8 cellular contexts compared by ENCODE assay signal in the genomic region with DNA sequence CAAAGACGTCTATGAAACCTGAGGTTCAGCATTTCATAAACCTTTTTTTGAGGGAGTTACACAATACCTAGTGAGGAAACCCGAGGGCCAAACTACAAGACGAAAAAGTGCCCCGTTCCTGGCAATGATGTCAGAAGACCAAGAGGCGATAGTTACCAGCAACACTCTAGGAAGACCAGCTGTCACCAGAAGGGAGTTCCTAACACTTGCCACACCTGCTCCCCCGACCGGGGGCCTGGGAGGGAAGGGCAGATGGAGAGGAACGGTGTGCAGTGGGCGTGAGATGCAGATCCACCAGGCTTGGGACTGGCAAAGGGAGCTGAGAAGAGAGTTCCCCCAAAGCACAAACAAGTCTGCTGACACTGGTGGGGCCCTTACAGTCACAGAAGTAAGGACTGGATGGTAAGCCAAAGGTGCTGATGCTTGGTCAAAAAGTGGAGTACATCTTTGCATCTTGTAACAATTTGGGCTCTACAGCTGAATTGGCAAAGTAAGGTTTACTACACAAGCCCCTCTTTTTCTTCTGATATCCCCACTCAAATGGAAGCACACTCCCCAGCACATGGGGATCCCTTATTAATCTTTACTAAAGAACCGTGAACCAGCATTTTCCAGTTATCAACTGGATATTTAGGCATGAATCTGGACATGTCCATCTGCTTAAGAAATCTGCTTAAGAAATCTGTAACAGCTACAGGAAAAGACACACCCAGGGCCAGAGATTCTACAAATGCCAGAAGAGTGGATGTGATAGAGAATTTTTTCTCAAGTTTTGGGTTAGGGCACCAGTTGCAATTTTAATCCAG. TPM values are rescaled to one million over a fixed set of nuclear protein-coding genes. Genes with fewer than 3 reads are reported as not detected.
A peak's percentile ranks its signal among the peaks of the same experiment; 100 is the strongest.
DNase-seq lines count a peak whose midpoint lies in the region; ATAC-seq and TF ChIP-seq lines count a peak whose summit lies in the region.

No MANE protein-coding gene starts in this region.

- H3K36me3 Mint-ChIP-seq in CD4-positive, alpha-beta memory T cell, result peaks cover 14 to 38% of the 10 kb centered on the region in 2 donors
- peaks cover 40% of the 10 kb centered on the region for H3K36me3 Mint-ChIP-seq in activated CD8-positive, alpha-beta T cell treated with anti-CD3 and anti-CD28 coated beads, Interleukin-2, amount 10 ng/mL, durations not matched to agents 7 days and 5 days (ENCODE audit: low read depth)

- 20% methylated on average over 10 of the region's 10 CpGs for WGBS in right lobe of liver (ENCODE audit: insufficient coverage, low coverage, low lambda C conversion rate, missing lambda C conversion rate)
- WGBS in suprapubic skin, result 54% methylated on average over 10 of the region's 10 CpGs

- no peak overlapping the region for H3K4me3 ChIP-seq in CD4-positive, alpha-beta memory T cell (ENCODE audit: low read length in 2 of 2)
- H3K4me3 ChIP-seq in right lobe of liver (no peak overlapping the region), suprapubic skin (no peak overlapping the region)

- no peak for DNase-seq in CD4-positive, alpha-beta memory T cell
- peak; percentile 77 for DNase-seq in NCI-H1105 (lab: John Stamatoyannopoulos, UW)
- no peak for DNase-seq in activated CD8-positive, alpha-beta T cell treated with anti-CD3 and anti-CD28 coated beads, Interleukin-2, amount 10 ng/mL, durations not matched to agents 7 days and 5 days
- no peak for DNase-seq in right lobe of liver
- DNase-seq in stimulated activated CD4-positive, alpha-beta T cell treated with anti-CD3 and anti-CD28 coated beads, Interleukin-12 subunit alpha, Interleukin-12 subunit beta, amount 100 ng/mL, for 4 hours, result no peak
- DNase-seq in suprapubic skin (ENCODE audit: low spot score in 2 of 2), result no peak
- DNase-seq in NCI-H146 (lab: John Stamatoyannopoulos, UW), result no peak

- peaks cover 31% of the 10 kb centered on the region for H3K4me1 ChIP-seq in CD4-positive, alpha-beta memory T cell (ENCODE audit: insufficient read depth, low read length)
- peaks cover 0 to 8% (median 3%) of the 10 kb centered on the region in 4 donors for H3K4me1 ChIP-seq in right lobe of liver
- peaks cover 47% of the 10 kb centered on the region for H3K4me1 ChIP-seq in suprapubic skin

- TF ChIP-seq POLR2A in right lobe of liver (IDR thresholded peaks at IDR 0.05) (no peak), suprapubic skin (IDR thresholded peaks at IDR 0.05) (no peak)

- TF ChIP-seq CTCF in right lobe of liver (IDR thresholded peaks at IDR 0.05) (no peak), suprapubic skin (IDR thresholded peaks at IDR 0.05) (no peak)

- peaks cover 11% of the 10 kb centered on the region for H3K36me3 ChIP-seq in CD4-positive, alpha-beta memory T cell (ENCODE audit: insufficient read depth, low read length)
- peaks cover 0 to 7% (median 4%) of the 10 kb centered on the region in 4 donors for H3K36me3 ChIP-seq in right lobe of liver
- H3K36me3 ChIP-seq in suprapubic skin, result peaks cover 26% of the 10 kb centered on the region

- CTCF ChIA-PET in CD4-positive, alpha-beta memory T cell (lab: Charles Lee; ENCODE audit: partially characterized antibody), result interaction anchor here (1.7 kb wide), 1 partner anchor 157 kb away, joined by 4 read pairs; no protein-coding TSS in a partner anchor
- CTCF ChIA-PET in activated CD8-positive, alpha-beta T cell treated with anti-CD3 and anti-CD28 coated beads, Interleukin-2, amount 10 ng/mL, durations not matched to agents 7 days and 5 days (lab: Charles Lee), result interaction anchor here (1.3 kb wide), 1 partner anchor 26 kb away, joined by 3 read pairs; no protein-coding TSS in a partner anchor

- H3K9me3 Mint-ChIP-seq in CD4-positive, alpha-beta memory T cell, result peaks cover 0 to 5% (median 0%) of the 10 kb centered on the region in 8 donors
- H3K9me3 Mint-ChIP-seq in activated CD8-positive, alpha-beta T cell treated with anti-CD3 and anti-CD28 coated beads, Interleukin-2, amount 10 ng/mL, durations not matched to agents 7 days and 5 days (ENCODE audit: insufficient read depth), result no peaks in the 10 kb centered on the region

- H3K4me1 Mint-ChIP-seq in CD4-positive, alpha-beta memory T cell, result peaks cover 23 to 68% (median 47%) of the 10 kb centered on the region in 4 donors
- H3K4me1 Mint-ChIP-seq in activated CD8-positive, alpha-beta T cell treated with anti-CD3 and anti-CD28 coated beads, Interleukin-2, amount 10 ng/mL, durations not matched to agents 7 days and 5 days (ENCODE audit: low read depth), result peaks cover 37% of the 10 kb centered on the region

- H3K27ac ChIP-seq in CD4-positive, alpha-beta memory T cell (ENCODE audit: low read depth, low read length), result no peak overlapping the region
- H3K27ac ChIP-seq in right lobe of liver, result no peak overlapping the region
- H3K27ac ChIP-seq in suprapubic skin, result no peak overlapping the region

- H3K27me3 ChIP-seq in CD4-positive, alpha-beta memory T cell (ENCODE audit: insufficient read depth, low read length), result no peaks in the 10 kb centered on the region
- H3K27me3 ChIP-seq in right lobe of liver, result no peaks in the 10 kb centered on the region
- H3K27me3 ChIP-seq in suprapubic skin, result no peaks in the 10 kb centered on the region

- POLR2A ChIA-PET in CD4-positive, alpha-beta memory T cell (lab: Charles Lee; ENCODE audit: partially characterized antibody), result interaction anchor here (0.5 to 2.4 kb wide), 4 partner anchors 19 to 984 kb away, joined by 3 to 11 read pairs (median 4); no protein-coding TSS in a partner anchor
- POLR2A ChIA-PET in activated CD8-positive, alpha-beta T cell treated with anti-CD3 and anti-CD28 coated beads, Interleukin-2, amount 10 ng/mL, durations not matched to agents 7 days and 5 days (lab: Charles Lee), result interaction anchor here (0.6 kb wide), 1 partner anchor 957 kb away, joined by 3 read pairs; no protein-coding TSS in a partner anchor

- no peaks in the 10 kb centered on the region for H3K27me3 Mint-ChIP-seq in CD4-positive, alpha-beta memory T cell
- no peaks in the 10 kb centered on the region for H3K27me3 Mint-ChIP-seq in activated CD8-positive, alpha-beta T cell treated with anti-CD3 and anti-CD28 coated beads, Interleukin-2, amount 10 ng/mL, durations not matched to agents 7 days and 5 days (ENCODE audit: low read depth)

- H3K9me3 ChIP-seq in CD4-positive, alpha-beta memory T cell (ENCODE audit: control insufficient read depth in 1 of 2, low read length in 2 of 2), result no peaks in the 10 kb centered on the region
- H3K9me3 ChIP-seq in right lobe of liver (no peaks in the 10 kb centered on the region), suprapubic skin (no peaks in the 10 kb centered on the region)

- ATAC-seq in activated CD8-positive, alpha-beta T cell treated with anti-CD3 and anti-CD28 coated beads, Interleukin-2, amount 10 ng/mL, durations not matched to agents 7 days and 5 days, result no peak
- ATAC-seq in right lobe of liver (peak; percentile 5 to 22 (median 17)), HG03097 (IDR thresholded peaks at IDR 0.05; ENCODE audit: low FRiP score, unreplicated experiment) (no peak)

- intact Hi-C loops in CD4-positive, alpha-beta memory T cell (cut with micrococcal nuclease), result no loop called here
- intact Hi-C loops in right lobe of liver (cut with DNase I), result loop anchor here in 1 of 2 donors (10.0 kb wide), 1 partner anchor 47 kb away; no protein-coding TSS in a partner anchor

- H3K4me3 Mint-ChIP-seq in CD4-positive, alpha-beta memory T cell, result peak overlapping the region in 1 of 8 donors; percentile 3
- no peak overlapping the region for H3K4me3 Mint-ChIP-seq in activated CD8-positive, alpha-beta T cell treated with anti-CD3 and anti-CD28 coated beads, Interleukin-2, amount 10 ng/mL, durations not matched to agents 7 days and 5 days

- peak overlapping the region; percentile 10 to 79 (median 51) for H3K27ac Mint-ChIP-seq in CD4-positive, alpha-beta memory T cell
- H3K27ac Mint-ChIP-seq in activated CD8-positive, alpha-beta T cell treated with anti-CD3 and anti-CD28 coated beads, Interleukin-2, amount 10 ng/mL, durations not matched to agents 7 days and 5 days, result peak overlapping the region; percentile 13

- TF ChIP-seq EP300 in suprapubic skin (IDR thresholded peaks at IDR 0.05), result no peak

RNA-seq across cellular contexts. Expression of a gene that starts 38.5 kb away (rescaled TPM):
- total RNA-seq in CD4-positive, alpha-beta memory T cell, result 10 to 100 TPM; 71.4 to 80.5 TPM
- 10 to 100 TPM; 48.5 to 54.3 TPM for polyA plus RNA-seq in CD4-positive, alpha-beta memory T cell
- total RNA-seq in activated CD8-positive, alpha-beta T cell treated with anti-CD3 and anti-CD28 coated beads, Interleukin-2, amount 10 ng/mL, durations not matched to agents 7 days and 5 days, result 10 to 100 TPM; 73.1 to 74.4 TPM
- 10 to 100 TPM; 13.0 to 17.8 (median 13.8) TPM for total RNA-seq in right lobe of liver
- total RNA-seq in suprapubic skin, result 10 to 100 TPM; 26.6 to 40.9 (median 27.4) TPM

Comparison
In these comparisons a context has a peak if more than half of its experiments do, and no peak if none do; other contexts are left out.
1. ATAC-seq: peak in right lobe of liver (4 of 4); none in activated CD8-positive, alpha-beta T cell treated with anti-CD3 and anti-CD28 coated beads, Interleukin-2, amount 10 ng/mL, durations not matched to agents 7 days and 5 days (single experiment) and HG03097 (single experiment).